ENCODE assay signal across 8 cellular contexts in the genomic region with DNA sequence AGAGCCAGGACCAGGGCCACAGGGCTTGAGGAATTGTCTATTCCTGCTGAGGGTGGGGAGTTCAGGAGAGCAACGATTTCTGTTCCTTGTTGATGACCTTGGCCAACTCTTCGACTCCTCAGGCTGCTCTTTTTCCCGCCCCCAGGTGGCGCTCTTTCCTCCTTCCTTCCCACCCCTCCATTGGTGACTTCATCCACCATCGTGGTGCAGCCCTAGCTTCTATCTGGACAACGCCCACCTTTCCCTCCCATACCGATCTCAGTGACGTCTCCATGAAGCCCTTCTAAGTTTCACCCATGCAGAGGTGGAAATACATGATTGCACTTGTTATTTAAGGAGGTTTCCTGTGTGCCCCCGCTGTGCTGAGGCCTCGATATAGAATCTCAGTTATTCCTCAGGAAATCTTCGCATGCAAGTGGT. TPM values are rescaled to one million over a fixed set of nuclear protein-coding genes. Genes with fewer than 3 reads are reported as not detected.
DNase-seq lines count a peak whose midpoint lies in the region; ATAC-seq and TF ChIP-seq lines count a peak whose summit lies in the region.

No MANE protein-coding gene starts in this region.

- H3K27me3 ChIP-seq in SJCRH30 (no peaks in the 10 kb centered on the region), adrenal gland (no peaks in the 10 kb centered on the region), left lung (peaks cover 0 to 18% of the 10 kb centered on the region in 2 donors)

- 38 to 48% (median 42%) methylated on average over 10 to 11 of the region's 11 CpGs for WGBS in adrenal gland, 4 donors

- peak overlapping the region; percentile 78 to 83 for H3K4me3 Mint-ChIP-seq in stimulated activated naive CD8-positive, alpha-beta T cell treated with anti-CD3 and anti-CD28 coated beads, Interleukin-15, amount 100 ng/mL, for 72 hours

- peak; percentile 86 for TF ChIP-seq CTCF in GM12874 (IDR thresholded peaks at IDR 0.05; ENCODE audit: insufficient read depth, low read depth, low read length)
- TF ChIP-seq CTCF in adrenal gland (IDR thresholded peaks at IDR 0.05): peak in 5 of 6 experiments; percentile 16 to 38 (median 34)
- peak; percentile 29 to 32 for TF ChIP-seq CTCF in left lung (IDR thresholded peaks at IDR 0.05)

- peaks cover 9% of the 10 kb centered on the region in 2 donors for H3K9me3 Mint-ChIP-seq in stimulated activated naive CD8-positive, alpha-beta T cell treated with anti-CD3 and anti-CD28 coated beads, Interleukin-15, amount 100 ng/mL, for 72 hours

- H3K27me3 Mint-ChIP-seq in stimulated activated naive CD8-positive, alpha-beta T cell treated with anti-CD3 and anti-CD28 coated beads, Interleukin-15, amount 100 ng/mL, for 72 hours: no peaks in the 10 kb centered on the region

- H3K9me3 ChIP-seq in SJCRH30 (replicated peaks) (no peaks in the 10 kb centered on the region), adrenal gland (replicated peaks in 1 of 3) (no peaks in the 10 kb centered on the region), left lung (no peaks in the 10 kb centered on the region)

- intact Hi-C loops in adrenal gland (cut with DNase I): no loop called here
- intact Hi-C loops in left lung (cut with DNase I): no loop called here

- H3K4me1 Mint-ChIP-seq in stimulated activated naive CD8-positive, alpha-beta T cell treated with anti-CD3 and anti-CD28 coated beads, Interleukin-15, amount 100 ng/mL, for 72 hours: peaks cover 89% of the 10 kb centered on the region

- H3K4me3 ChIP-seq in SJCRH30 (no peak overlapping the region), adrenal gland (no peak overlapping the region), left lung (no peak overlapping the region)

- H3K27ac ChIP-seq in SJCRH30 (no peak overlapping the region), adrenal gland (no peak overlapping the region), left lung (no peak overlapping the region)

- TF ChIP-seq POLR2A in adrenal gland (IDR thresholded peaks at IDR 0.05): no peak

- ATAC-seq in HG03066 (IDR thresholded peaks at IDR 0.05; ENCODE audit: low read depth, unreplicated experiment) (peak; percentile 36), left lung (peak; percentile 47), GM18520 (IDR thresholded peaks at IDR 0.05; ENCODE audit: unreplicated experiment) (no peak)
- ATAC-seq in stimulated activated naive CD8-positive, alpha-beta T cell treated with anti-CD3 and anti-CD28 coated beads, Interleukin-15, amount 100 ng/mL, for 72 hours: peak; percentile 62

- H3K27ac Mint-ChIP-seq in stimulated activated naive CD8-positive, alpha-beta T cell treated with anti-CD3 and anti-CD28 coated beads, Interleukin-15, amount 100 ng/mL, for 72 hours: peak overlapping the region; percentile 69 to 89

- DNase-seq in SJCRH30: peak; percentile 51 to 74
- DNase-seq in adrenal gland: peak in 3 of 7 donors; percentile 9 to 30 (median 16)
- no peak for DNase-seq in left lung
- DNase-seq in stimulated activated naive CD8-positive, alpha-beta T cell treated with anti-CD3 and anti-CD28 coated beads, Interleukin-15, amount 100 ng/mL, for 72 hours: peak; percentile 74 to 81
- no peak for DNase-seq in NCI-H1048 (lab: John Stamatoyannopoulos, UW)

- H3K36me3 ChIP-seq in SJCRH30: no peaks in the 10 kb centered on the region
- no peaks in the 10 kb centered on the region for H3K36me3 ChIP-seq in adrenal gland (replicated peaks in 1 of 2)
- no peaks in the 10 kb centered on the region for H3K36me3 ChIP-seq in left lung

- H3K4me1 ChIP-seq in SJCRH30 (no peaks in the 10 kb centered on the region), adrenal gland (replicated peaks in 1 of 2) (no peaks in the 10 kb centered on the region), left lung (no peaks in the 10 kb centered on the region)

RNA-seq across cellular contexts. Expression of gene CARD11, which starts 22.1 kb away (rescaled TPM):
- total RNA-seq in SJCRH30 (2014; rRNA removed; shearing (Covaris generic)): not detected in 2 replicates
- 10 to 100 TPM in 1 of 8 donors, 1 to 10 TPM in 7; 2.1 to 19.3 (median 3.4) TPM for total RNA-seq in adrenal gland
- 1 to 10 TPM in 2 of 3 donors, under 1 TPM in 1; 0.82 to 4.7 (median 1.9) TPM for polyA plus RNA-seq in adrenal gland
- total RNA-seq in left lung: 1 to 10 TPM; 4.7 to 8.1 TPM

Comparison
In these comparisons a context has a peak if more than half of its experiments do, and no peak if none do; other contexts are left out.
1. CTCF ChIP-seq: peak in every context shown above with its lines; median percentile 86 in GM12874; 34 in adrenal gland; 30 in left lung.
2. DNase-seq: peak in SJCRH30 (2 of 2) and stimulated activated naive CD8-positive, alpha-beta T cell treated with anti-CD3 and anti-CD28 coated beads, Interleukin-15, amount 100 ng/mL, for 72 hours (2 of 2); none in left lung (0 of 2) and NCI-H1048 (single experiment).